In the genomic region with DNA sequence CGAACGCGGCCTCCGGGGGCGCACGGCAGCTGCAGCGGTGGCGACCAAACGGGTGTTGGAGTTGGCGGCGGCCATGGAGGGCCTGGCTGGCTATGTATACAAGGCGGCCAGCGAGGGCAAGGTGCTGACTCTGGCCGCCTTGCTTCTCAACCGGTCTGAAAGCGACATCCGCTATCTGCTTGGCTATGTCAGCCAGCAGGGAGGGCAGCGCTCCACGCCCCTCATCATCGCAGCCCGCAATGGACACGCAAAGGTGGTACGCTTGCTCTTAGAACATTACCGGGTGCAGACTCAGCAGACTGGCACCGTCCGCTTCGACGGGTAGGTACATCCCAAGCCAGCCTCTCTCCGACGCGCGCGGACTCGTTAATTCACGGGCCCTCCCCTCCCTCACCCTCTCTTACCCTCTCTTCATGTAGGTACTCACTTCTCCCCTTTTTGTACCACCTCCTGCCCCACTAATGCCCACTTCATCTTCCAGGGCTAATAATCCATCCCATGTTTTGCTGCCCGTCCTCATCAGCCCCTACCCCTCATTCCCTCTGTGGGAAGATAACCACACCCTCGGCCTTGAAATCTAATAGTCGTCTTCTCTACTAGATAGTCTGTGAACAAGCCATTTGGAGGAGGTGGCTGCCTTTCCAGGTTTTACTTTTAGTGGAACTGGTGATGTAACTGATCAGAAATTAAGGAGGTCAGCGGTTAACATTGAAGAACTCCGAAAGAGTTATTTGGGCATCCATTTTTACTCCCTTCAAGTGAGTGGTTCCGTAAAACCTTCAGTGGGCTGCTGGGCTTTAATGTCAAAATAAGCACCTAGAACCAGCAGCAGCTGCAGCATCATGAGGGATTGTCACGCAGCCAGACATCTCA, we compare ENCODE assay signal across 8 cellular contexts. TPM values are rescaled to one million over a fixed set of nuclear protein-coding genes. Genes with fewer than 3 reads are reported as not detected.
A peak's percentile ranks its signal among the peaks of the same experiment; 100 is the strongest.
DNase-seq lines count a peak whose midpoint lies in the region; ATAC-seq and TF ChIP-seq lines count a peak whose summit lies in the region.

No MANE protein-coding gene starts in this region.

- TF ChIP-seq POLR2A in transverse colon (IDR thresholded peaks at IDR 0.05): no peak

- DNase-seq in NCI-H2107 treated with DMSO at 0.1 percent for 48 hours (lab: John Stamatoyannopoulos, UW; ENCODE audit: unreplicated experiment) (peak; percentile 33), NCI-H2107 (lab: John Stamatoyannopoulos, UW) (no peak), RWPE1 (ENCODE audit: low spot score) (peak; percentile 24), medulla oblongata (ENCODE audit: extremely low spot score) (peak; percentile 41), transverse colon (no peak), occipital lobe (lab: John Stamatoyannopoulos, UW) (no peak)
- no peak for DNase-seq in central memory CD8-positive, alpha-beta T cell (ENCODE audit: low spot score in 2 of 2)

- H3K9me3 ChIP-seq in transverse colon: no peaks in the 10 kb centered on the region

- H3K27ac ChIP-seq in RWPE1 (peak overlapping the region; percentile 100), transverse colon (peak overlapping the region; percentile 97 to 99 (median 98))

- H3K4me3 Mint-ChIP-seq in central memory CD8-positive, alpha-beta T cell: peak overlapping the region; percentile 92

- CTCF ChIA-PET in RWPE1 (lab: Yijun Ruan, JAX): interaction anchor here (0.5 to 1.2 kb wide), 3 partner anchors 9 to 71 kb away, joined by 3 to 7 read pairs (median 3); no protein-coding TSS in a partner anchor

- H3K27ac Mint-ChIP-seq in central memory CD8-positive, alpha-beta T cell (ENCODE audit: low read depth): peak overlapping the region; percentile 98

- no peaks in the 10 kb centered on the region for H3K36me3 ChIP-seq in transverse colon

- intact Hi-C loops in transverse colon (cut with DNase I; ENCODE audit: low total_unique reads): no loop called here

- ATAC-seq in HG03460 (IDR thresholded peaks at IDR 0.05; ENCODE audit: unreplicated experiment): peak; percentile 11
- peak; percentile 17 for ATAC-seq in central memory CD8-positive, alpha-beta T cell (replicated peaks; ENCODE audit: extremely low read depth, poor library complexity, severe bottlenecking)

- H3K4me1 Mint-ChIP-seq in central memory CD8-positive, alpha-beta T cell: peaks cover 50% of the 10 kb centered on the region

- H3K27me3 Mint-ChIP-seq in central memory CD8-positive, alpha-beta T cell: no peaks in the 10 kb centered on the region

- no peak for TF ChIP-seq EP300 in transverse colon (IDR thresholded peaks at IDR 0.05; ENCODE audit: low read depth)

- H3K36me3 Mint-ChIP-seq in central memory CD8-positive, alpha-beta T cell (ENCODE audit: insufficient read depth): peaks cover 17% of the 10 kb centered on the region

- no peaks in the 10 kb centered on the region for H3K27me3 ChIP-seq in transverse colon

- TF ChIP-seq CTCF in RWPE1 (conservative IDR thresholded peaks at IDR 0.05; ENCODE audit: low read depth): peak; percentile 62
- TF ChIP-seq CTCF in transverse colon (IDR thresholded peaks at IDR 0.05): peak in 4 of 5 experiments; percentile 2 to 42 (median 28)

- peaks cover 17 to 52% (median 40%) of the 10 kb centered on the region in 4 donors for H3K4me1 ChIP-seq in transverse colon

- POLR2A ChIA-PET in RWPE1 (lab: Yijun Ruan, JAX; ENCODE audit: low non-redundant PET): interaction anchor here (1.3 to 1.7 kb wide), 2 partner anchors 22 to 26 kb away, joined by 5 to 12 read pairs; no protein-coding TSS in a partner anchor

- WGBS in transverse colon (ENCODE audit: low coverage in 1 of 2), 2 donors: 0% methylated on average over 39 of the region's 42 CpGs; no CpG with 5 or more reads in 1 of the 2 donors

- in situ Hi-C loops in transverse colon (cut with MboI; ENCODE audit: low pct_ligation_motif_present in 1 of 4, low pct_unique_long_range_greater_than_20kb in 1 of 4, low sequenced_read_pairs in 3 of 4): no loop called here

- no peaks in the 10 kb centered on the region for H3K9me3 Mint-ChIP-seq in central memory CD8-positive, alpha-beta T cell

- peak overlapping the region; percentile 53 to 89 (median 76) for H3K4me3 ChIP-seq in transverse colon

RNA-seq across cellular contexts. Expression of a gene that starts 1.0 kb away (rescaled TPM):
- total RNA-seq in transverse colon (10 to 100 TPM; 25.1 to 64.7 (median 43.0) TPM), occipital lobe (188 TPM)

RNA-seq across cellular contexts. Expression of a gene that starts 49.1 kb away (rescaled TPM):
- total RNA-seq in transverse colon: 10 to 100 TPM; 13.8 to 28.1 (median 18.2) TPM
- total RNA-seq in occipital lobe: 7.6 TPM

Comparison
In these comparisons a context has a peak if more than half of its experiments do, and no peak if none do; other contexts are left out.
1. DNase-seq: peak in NCI-H2107 treated with DMSO at 0.1 percent for 48 hours (single experiment), RWPE1 (single experiment) and medulla oblongata (single experiment); none in NCI-H2107 (single experiment), central memory CD8-positive, alpha-beta T cell (0 of 2), transverse colon (single experiment) and occipital lobe (single experiment).